In genomic region chr17:39548494-39548893, GRCh38 we compare ENCODE assay signal across 14 cellular contexts. TPM values are rescaled to one million over a fixed set of nuclear protein-coding genes. Genes with fewer than 3 reads are reported as not detected.
DNase-seq lines count a peak whose midpoint lies in the region; ATAC-seq and TF ChIP-seq lines count a peak whose summit lies in the region.
"Had no signal": no experiment of that assay in that cellular context is flagged by ENCODE, and none has a peak within 500 bp of the region (broad histone marks: within the 10 kb centered on the region; RNA-seq: fewer than 3 reads in every experiment).

No MANE protein-coding gene starts in this region.

- no peak overlapping the region for H3K4me3 Mint-ChIP-seq in stimulated activated naive B cell treated with anti-CD40 and anti-IgM and Interleukin-4, amounts not matched to agents 10 μg/mL and 1 μg/mL and 100 μg/mL, for 72 hours
- H3K4me3 Mint-ChIP-seq: B cell; CD8-positive, alpha-beta T cell; H9 had no signal

- no peaks in the 10 kb centered on the region for H3K9me3 Mint-ChIP-seq in stimulated activated naive B cell treated with anti-CD40 and anti-IgM and Interleukin-4, amounts not matched to agents 10 μg/mL and 1 μg/mL and 100 μg/mL, for 72 hours
- H3K9me3 Mint-ChIP-seq: CD8-positive, alpha-beta T cell; H9; IgD-negative memory B cell had no signal

- H3K4me3 ChIP-seq in choroid plexus epithelial cell (ENCODE audit: low read depth, low read length) (no peak overlapping the region), aorta (ENCODE audit: low read length in 2 of 2) (no peak overlapping the region), MM.1S (ENCODE audit: low read length) (no peak overlapping the region)

- H3K27me3 Mint-ChIP-seq in stimulated activated naive B cell treated with anti-CD40 and anti-IgM and Interleukin-4, amounts not matched to agents 10 μg/mL and 1 μg/mL and 100 μg/mL, for 72 hours = no peaks in the 10 kb centered on the region
- H3K27me3 Mint-ChIP-seq: B cell, IgD-negative memory B cell had no signal

- H3K36me3 Mint-ChIP-seq in stimulated activated naive B cell treated with anti-CD40 and anti-IgM and Interleukin-4, amounts not matched to agents 10 μg/mL and 1 μg/mL and 100 μg/mL, for 72 hours = peaks cover 58 to 73% of the 10 kb centered on the region in 2 donors

- H3K27ac ChIP-seq in aorta (ENCODE audit: low read depth in 1 of 2, low read length in 2 of 2) (no peak overlapping the region), MM.1S (ENCODE audit: low read length) (no peak overlapping the region)
- H3K27ac ChIP-seq: RWPE1 had no signal

- H3K4me1 Mint-ChIP-seq in stimulated activated naive B cell treated with anti-CD40 and anti-IgM and Interleukin-4, amounts not matched to agents 10 μg/mL and 1 μg/mL and 100 μg/mL, for 72 hours = peaks cover 31 to 48% of the 10 kb centered on the region in 2 donors
- H3K4me1 Mint-ChIP-seq: H9 had no signal

- H3K36me3 ChIP-seq in aorta (ENCODE audit: control insufficient read depth in 1 of 2, insufficient read depth in 2 of 2, low read length in 1 of 2) (peaks cover 5 to 6% of the 10 kb centered on the region in 2 donors), MM.1S (replicated peaks; ENCODE audit: insufficient read depth, low read length) (no peaks in the 10 kb centered on the region)

- H3K27ac Mint-ChIP-seq in stimulated activated naive B cell treated with anti-CD40 and anti-IgM and Interleukin-4, amounts not matched to agents 10 μg/mL and 1 μg/mL and 100 μg/mL, for 72 hours = no peak overlapping the region
- H3K27ac Mint-ChIP-seq: B cell; CD8-positive, alpha-beta T cell had no signal

- no peaks in the 10 kb centered on the region for H3K4me1 ChIP-seq in aorta (ENCODE audit: control insufficient read depth in 1 of 2, insufficient read depth in 2 of 2, low read length in 2 of 2)
- H3K4me1 ChIP-seq in MM.1S (ENCODE audit: low read length) = no peaks in the 10 kb centered on the region

- DNase-seq in NCI-H446 (lab: John Stamatoyannopoulos, UW) (peak; percentile 33 to 63), choroid plexus epithelial cell (ENCODE audit: low read depth) (peak; percentile 63), left cardiac atrium (peak; percentile 53), aorta (no peak), MM.1S (no peak)
- DNase-seq in stimulated activated naive B cell treated with anti-CD40 and anti-IgM and Interleukin-4, amounts not matched to agents 10 μg/mL and 1 μg/mL and 100 μg/mL, for 72 hours = no peak
- DNase-seq in activated CD4-positive, CD25-positive, alpha-beta regulatory T cell (lab: John Stamatoyannopoulos, UW) = no peak

- no peaks in the 10 kb centered on the region for H3F3A ChIP-seq in MM.1S (ENCODE audit: insufficient read depth, low read length)

- no peaks in the 10 kb centered on the region for H3K9me3 ChIP-seq in aorta (ENCODE audit: control insufficient read depth, low read length)
- H3K9me3 ChIP-seq in MM.1S (replicated peaks; ENCODE audit: insufficient read depth, low read length) = no peaks in the 10 kb centered on the region

- intact Hi-C loops in left cardiac atrium (cut with DNase I) = loop anchor here (1.0 to 2.0 kb wide), 2 partner anchors 76 kb away; no protein-coding TSS in a partner anchor
- intact Hi-C loops in aorta (cut with DNase I) = loop anchor here in 1 of 2 donors (1.0 kb wide), 1 partner anchor 75 kb away; no protein-coding TSS in a partner anchor

- no peaks in the 10 kb centered on the region for H3K9me2 ChIP-seq in MM.1S (replicated peaks; ENCODE audit: insufficient read depth, low read length)

- H3K9ac ChIP-seq in MM.1S (ENCODE audit: low read length) = no peak overlapping the region

- no peaks in the 10 kb centered on the region for H3K79me2 ChIP-seq in MM.1S (ENCODE audit: low read length)

- TF ChIP-seq CTCF in choroid plexus epithelial cell (conservative IDR thresholded peaks at IDR 0.05; ENCODE audit: low read depth, low read length) (no peak), MM.1S (IDR thresholded peaks at IDR 0.05; ENCODE audit: low read length) (no peak)

- no peak overlapping the region for H3K4me2 ChIP-seq in MM.1S (ENCODE audit: low read depth, low read length)

- H3K27me3 ChIP-seq in aorta (ENCODE audit: control insufficient read depth in 1 of 2, insufficient read depth in 2 of 2, low read length in 1 of 2) (no peaks in the 10 kb centered on the region), MM.1S (replicated peaks; ENCODE audit: insufficient read depth, low read length) (no peaks in the 10 kb centered on the region)

- ATAC-seq in left cardiac atrium (peak; percentile 79 to 86), aorta (ENCODE audit: low FRiP score) (peak; percentile 64)
- no peak for ATAC-seq in stimulated activated naive B cell treated with anti-CD40 and anti-IgM and Interleukin-4, amounts not matched to agents 10 μg/mL and 1 μg/mL and 100 μg/mL, for 72 hours (replicated peaks)

- H2AFZ ChIP-seq in MM.1S (ENCODE audit: low read length) = no peak overlapping the region

- no peaks in the 10 kb centered on the region for H4K20me1 ChIP-seq in MM.1S (ENCODE audit: insufficient read depth, low read length)

- 21 to 23% methylated on average over 1 of the region's 1 CpG for WGBS in aorta, 2 donors

RNA-seq across cellular contexts. Expression of gene NEUROD2, which starts 59.2 kb away (rescaled TPM):
- not detected for total RNA-seq in left cardiac atrium
- total RNA-seq in aorta = not detected
- polyA plus RNA-seq in aorta = not detected
- total RNA-seq: B cell; CD8-positive, alpha-beta T cell; H9; HT-29; SK-MEL-5 had no signal
- polyA plus RNA-seq: IgD-negative memory B cell had no signal

Comparison
In these comparisons a context has a peak if more than half of its experiments do, and no peak if none do; other contexts are left out.
1. DNase-seq: peak in NCI-H446 (2 of 2), choroid plexus epithelial cell (single experiment) and left cardiac atrium (single experiment); none in aorta (0 of 2), MM.1S (single experiment), stimulated activated naive B cell treated with anti-CD40 and anti-IgM and Interleukin-4, amounts not matched to agents 10 μg/mL and 1 μg/mL and 100 μg/mL, for 72 hours (single experiment) and activated CD4-positive, CD25-positive, alpha-beta regulatory T cell (0 of 4).
2. ATAC-seq: peak in left cardiac atrium (2 of 2) and aorta (single experiment); none in stimulated activated naive B cell treated with anti-CD40 and anti-IgM and Interleukin-4, amounts not matched to agents 10 μg/mL and 1 μg/mL and 100 μg/mL, for 72 hours (0 of 2).